ENCODE assay signal across 1 cellular context in the genomic region with DNA sequence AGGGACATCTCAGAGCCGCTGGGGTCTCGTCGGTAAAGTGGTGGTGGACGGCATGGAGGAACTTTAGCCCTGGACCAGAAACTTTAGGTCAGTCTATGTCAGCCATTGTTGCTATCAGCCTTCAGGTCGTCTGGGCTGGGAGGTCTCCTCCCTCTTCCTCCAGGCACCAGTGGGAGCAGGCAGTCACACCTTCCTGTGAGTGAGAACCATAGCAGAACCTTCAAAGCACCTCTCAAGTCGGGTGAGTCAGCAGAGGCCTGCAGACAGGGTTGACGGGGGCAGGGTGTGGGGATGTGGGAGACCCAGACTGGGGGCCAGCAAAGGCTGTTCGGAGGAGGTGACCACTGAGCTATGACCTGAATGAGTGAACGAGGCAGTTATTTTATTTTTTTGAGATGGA.
TF ChIP-seq lines count a peak whose summit lies in the region.

No MANE protein-coding gene starts in this region.

TF ChIP-seq in HepG2, 621 proteins besides CTCF, POLR2A, EP300 and RAD21:
- TF ChIP-seq SMC3 (IDR thresholded peaks at IDR 0.05; ENCODE audit: low read length) (no peak), HES4 (CRISPR knock-in tag; IDR thresholded peaks at IDR 0.05; ENCODE audit: borderline replicate concordance) (no peak), YY1 (IDR thresholded peaks at IDR 0.05; ENCODE audit: insufficient read depth, insufficient replicate concordance, low read depth, low read length) (peak; percentile 54), FOSL2 (CRISPR knock-in tag; IDR thresholded peaks at IDR 0.05) (0 out of 2 replicates have a peak, but pooled peaks have one; percentile 12), ZNF724P (CRISPR knock-in tag; IDR thresholded peaks at IDR 0.05; ENCODE audit: borderline replicate concordance) (no peak)
- TF ChIP-seq, protein P1, sequence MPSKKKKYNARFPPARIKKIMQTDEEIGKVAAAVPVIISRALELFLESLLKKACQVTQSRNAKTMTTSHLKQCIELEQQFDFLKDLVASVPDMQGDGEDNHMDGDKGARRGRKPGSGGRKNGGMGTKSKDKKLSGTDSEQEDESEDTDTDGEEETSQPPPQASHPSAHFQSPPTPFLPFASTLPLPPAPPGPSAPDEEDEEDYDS (CRISPR knock-in tag; IDR thresholded peaks at IDR 0.05): no peak
- TF ChIP-seq, protein P2, sequence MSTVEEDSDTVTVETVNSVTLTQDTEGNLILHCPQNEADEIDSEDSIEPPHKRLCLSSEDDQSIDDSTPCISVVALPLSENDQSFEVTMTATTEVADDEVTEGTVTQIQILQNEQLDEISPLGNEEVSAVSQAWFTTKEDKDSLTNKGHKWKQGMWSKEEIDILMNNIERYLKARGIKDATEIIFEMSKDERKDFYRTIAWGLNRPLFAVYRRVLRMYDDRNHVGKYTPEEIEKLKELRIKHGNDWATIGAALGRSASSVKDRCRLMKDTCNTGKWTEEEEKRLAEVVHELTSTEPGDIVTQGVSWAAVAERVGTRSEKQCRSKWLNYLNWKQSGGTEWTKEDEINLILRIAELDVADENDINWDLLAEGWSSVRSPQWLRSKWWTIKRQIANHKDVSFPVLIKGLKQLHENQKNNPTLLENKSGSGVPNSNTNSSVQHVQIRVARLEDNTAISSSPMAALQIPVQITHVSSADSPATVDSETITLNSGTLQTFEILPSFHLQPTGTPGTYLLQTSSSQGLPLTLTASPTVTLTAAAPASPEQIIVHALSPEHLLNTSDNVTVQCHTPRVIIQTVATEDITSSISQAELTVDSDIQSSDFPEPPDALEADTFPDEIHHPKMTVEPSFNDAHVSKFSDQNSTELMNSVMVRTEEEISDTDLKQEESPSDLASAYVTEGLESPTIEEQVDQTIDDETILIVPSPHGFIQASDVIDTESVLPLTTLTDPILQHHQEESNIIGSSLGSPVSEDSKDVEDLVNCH (CRISPR knock-in tag; IDR thresholded peaks at IDR 0.05): no peak
- TF ChIP-seq, protein P3, sequence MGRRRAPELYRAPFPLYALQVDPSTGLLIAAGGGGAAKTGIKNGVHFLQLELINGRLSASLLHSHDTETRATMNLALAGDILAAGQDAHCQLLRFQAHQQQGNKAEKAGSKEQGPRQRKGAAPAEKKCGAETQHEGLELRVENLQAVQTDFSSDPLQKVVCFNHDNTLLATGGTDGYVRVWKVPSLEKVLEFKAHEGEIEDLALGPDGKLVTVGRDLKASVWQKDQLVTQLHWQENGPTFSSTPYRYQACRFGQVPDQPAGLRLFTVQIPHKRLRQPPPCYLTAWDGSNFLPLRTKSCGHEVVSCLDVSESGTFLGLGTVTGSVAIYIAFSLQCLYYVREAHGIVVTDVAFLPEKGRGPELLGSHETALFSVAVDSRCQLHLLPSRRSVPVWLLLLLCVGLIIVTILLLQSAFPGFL (CRISPR knock-in tag; IDR thresholded peaks at IDR 0.05): no peak
- TF ChIP-seq, protein P4, sequence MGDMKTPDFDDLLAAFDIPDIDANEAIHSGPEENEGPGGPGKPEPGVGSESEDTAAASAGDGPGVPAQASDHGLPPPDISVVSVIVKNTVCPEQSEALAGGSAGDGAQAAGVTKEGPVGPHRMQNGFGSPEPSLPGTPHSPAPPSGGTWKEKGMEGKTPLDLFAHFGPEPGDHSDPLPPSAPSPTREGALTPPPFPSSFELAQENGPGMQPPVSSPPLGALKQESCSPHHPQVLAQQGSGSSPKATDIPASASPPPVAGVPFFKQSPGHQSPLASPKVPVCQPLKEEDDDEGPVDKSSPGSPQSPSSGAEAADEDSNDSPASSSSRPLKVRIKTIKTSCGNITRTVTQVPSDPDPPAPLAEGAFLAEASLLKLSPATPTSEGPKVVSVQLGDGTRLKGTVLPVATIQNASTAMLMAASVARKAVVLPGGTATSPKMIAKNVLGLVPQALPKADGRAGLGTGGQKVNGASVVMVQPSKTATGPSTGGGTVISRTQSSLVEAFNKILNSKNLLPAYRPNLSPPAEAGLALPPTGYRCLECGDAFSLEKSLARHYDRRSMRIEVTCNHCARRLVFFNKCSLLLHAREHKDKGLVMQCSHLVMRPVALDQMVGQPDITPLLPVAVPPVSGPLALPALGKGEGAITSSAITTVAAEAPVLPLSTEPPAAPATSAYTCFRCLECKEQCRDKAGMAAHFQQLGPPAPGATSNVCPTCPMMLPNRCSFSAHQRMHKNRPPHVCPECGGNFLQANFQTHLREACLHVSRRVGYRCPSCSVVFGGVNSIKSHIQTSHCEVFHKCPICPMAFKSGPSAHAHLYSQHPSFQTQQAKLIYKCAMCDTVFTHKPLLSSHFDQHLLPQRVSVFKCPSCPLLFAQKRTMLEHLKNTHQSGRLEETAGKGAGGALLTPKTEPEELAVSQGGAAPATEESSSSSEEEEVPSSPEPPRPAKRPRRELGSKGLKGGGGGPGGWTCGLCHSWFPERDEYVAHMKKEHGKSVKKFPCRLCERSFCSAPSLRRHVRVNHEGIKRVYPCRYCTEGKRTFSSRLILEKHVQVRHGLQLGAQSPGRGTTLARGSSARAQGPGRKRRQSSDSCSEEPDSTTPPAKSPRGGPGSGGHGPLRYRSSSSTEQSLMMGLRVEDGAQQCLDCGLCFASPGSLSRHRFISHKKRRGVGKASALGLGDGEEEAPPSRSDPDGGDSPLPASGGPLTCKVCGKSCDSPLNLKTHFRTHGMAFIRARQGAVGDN (CRISPR knock-in tag; IDR thresholded peaks at IDR 0.05): peak; percentile 29; the same call in 1 of the 2 replicates
TF ChIP-seq in HepG2: peak in this region for 3.
